ENCODE assay signal across 10 cellular contexts in genomic region chr12:45988259-45988658, GRCh38. TPM values are rescaled to one million over a fixed set of nuclear protein-coding genes. Genes with fewer than 3 reads are reported as not detected.
A peak's percentile ranks its signal among the peaks of the same experiment; 100 is the strongest.
DNase-seq lines count a peak whose midpoint lies in the region; ATAC-seq and TF ChIP-seq lines count a peak whose summit lies in the region.
"Had no signal": no experiment of that assay in that cellular context is flagged by ENCODE, and none has a peak within 500 bp of the region (broad histone marks: within the 10 kb centered on the region; RNA-seq: fewer than 3 reads in every experiment).

No MANE protein-coding gene starts in this region.

- H3K36me3 ChIP-seq in SK-N-SH (replicated peaks in 1 of 2; ENCODE audit: control insufficient read depth in 1 of 2, insufficient read depth in 2 of 2, low read length in 1 of 2) (peaks cover 19 to 22% of the 10 kb centered on the region in 2 experiments), OCI-LY3 (replicated peaks; ENCODE audit: low read depth, low read length) (peaks cover 30% of the 10 kb centered on the region), psoas muscle (ENCODE audit: insufficient read depth in 1 of 2, low read depth in 1 of 2) (peaks cover 0 to 7% of the 10 kb centered on the region in 2 donors)

- POLR2A ChIA-PET in SK-N-SH (lab: Yijun Ruan, JAX), result no interaction called here

- no peaks in the 10 kb centered on the region for H3K9me2 ChIP-seq in SK-N-SH

- H3K27me3 ChIP-seq in SK-N-SH (ENCODE audit: insufficient read depth), result no peaks in the 10 kb centered on the region
- no peaks in the 10 kb centered on the region for H3K27me3 ChIP-seq in OCI-LY3 (ENCODE audit: low read depth, low read length)
- no peaks in the 10 kb centered on the region for H3K27me3 ChIP-seq in psoas muscle (ENCODE audit: insufficient read depth in 3 of 3, low read length in 2 of 3)

- H2AFZ ChIP-seq in SK-N-SH (ENCODE audit: low read depth) (no peak overlapping the region), OCI-LY3 (ENCODE audit: low read depth, low read length) (no peak overlapping the region)

- CTCF ChIA-PET in SK-N-SH (lab: Yijun Ruan, JAX), result interaction anchor here (1.0 kb wide), 1 partner anchor 384 kb away, joined by 3 read pairs; no protein-coding TSS in a partner anchor

- no peak for TF ChIP-seq RAD21 in SK-N-SH (IDR thresholded peaks at IDR 0.05; ENCODE audit: low read length)

- H3K79me2 ChIP-seq in SK-N-SH (ENCODE audit: insufficient read depth), result peaks cover 71% of the 10 kb centered on the region
- H3K79me2 ChIP-seq in OCI-LY3 (ENCODE audit: low read length), result peaks cover 71% of the 10 kb centered on the region

- peak overlapping the region in 1 of 2 experiments; percentile 98; a peak in 1 of 4 replicates for H3K27ac ChIP-seq in SK-N-SH (ENCODE audit: low read depth in 2 of 2, low read length in 1 of 2)
- peak overlapping the region; percentile 96 for H3K27ac ChIP-seq in OCI-LY3 (ENCODE audit: low read length)
- peak overlapping the region; percentile 99 for H3K27ac ChIP-seq in psoas muscle

- TF ChIP-seq CTCF in SK-N-SH (IDR thresholded peaks at IDR 0.05) (no peak), OCI-LY3 (IDR thresholded peaks at IDR 0.05; ENCODE audit: low read depth, low read length) (no peak), epithelial cell of esophagus (IDR thresholded peaks at IDR 0.05; ENCODE audit: insufficient read depth, low read depth, low read length, missing control alignments) (no peak), psoas muscle (IDR thresholded peaks at IDR 0.05) (no peak)

- H3K9me3 ChIP-seq in SK-N-SH, result no peaks in the 10 kb centered on the region
- H3K9me3 ChIP-seq in OCI-LY3 (ENCODE audit: insufficient read depth, low read length), result peaks cover 11% of the 10 kb centered on the region; the same call in 1 of the 2 replicates
- no peaks in the 10 kb centered on the region for H3K9me3 ChIP-seq in psoas muscle

- no peak for TF ChIP-seq EP300 in SK-N-SH (IDR thresholded peaks at IDR 0.05; ENCODE audit: borderline replicate concordance in 1 of 2, low read depth in 1 of 2, low read length in 1 of 2)

- H3K4me3 ChIP-seq in SK-N-SH (ENCODE audit: low read depth in 2 of 2, low read length in 1 of 2) (peak overlapping the region; percentile 91 to 94; a peak in 3 of 4 replicates), OCI-LY3 (ENCODE audit: low read length) (peak overlapping the region; percentile 82), epithelial cell of esophagus (ENCODE audit: low read length) (peak overlapping the region; percentile 96), psoas muscle (peak overlapping the region; percentile 87)

- H3K4me1 ChIP-seq in SK-N-SH (ENCODE audit: control insufficient read depth in 1 of 2, insufficient read depth in 2 of 2, low read depth in 1 of 2, low read length in 1 of 2) (peaks cover 7 to 13% of the 10 kb centered on the region in 2 experiments; a peak in 3 of 4 replicates), OCI-LY3 (ENCODE audit: low read length) (peaks cover 53% of the 10 kb centered on the region), psoas muscle (peaks cover 52% of the 10 kb centered on the region)

- no peak for DNase-seq in SK-N-SH
- peak; percentile 56 for DNase-seq in epithelial cell of esophagus (ENCODE audit: low read depth)
- DNase-seq in psoas muscle, result no peak
- DNase-seq in mesenteric fat pad (ENCODE audit: low spot score), result no peak
- DNase-seq: ACHN, NCI-H1930 had no signal

- H4K20me1 ChIP-seq in SK-N-SH (ENCODE audit: insufficient read depth), result peaks cover 53% of the 10 kb centered on the region
- H4K20me1 ChIP-seq in OCI-LY3 (ENCODE audit: insufficient read depth, low read length), result peaks cover 50% of the 10 kb centered on the region

- ATAC-seq in SK-N-SH treated with all-trans-retinoic acid at 6 μM for 48 hours (no peak), psoas muscle (no peak), GM18868 (IDR thresholded peaks at IDR 0.05; ENCODE audit: unreplicated experiment) (no peak), HG03442 (IDR thresholded peaks at IDR 0.05; ENCODE audit: unreplicated experiment) (no peak)

- H3K4me2 ChIP-seq in SK-N-SH, result peak overlapping the region; percentile 94
- H3K4me2 ChIP-seq in OCI-LY3 (ENCODE audit: low read length), result peak overlapping the region; percentile 82

- peaks cover 15% of the 10 kb centered on the region for H3F3A ChIP-seq in SK-N-SH (replicated peaks; ENCODE audit: insufficient read depth)

- peak overlapping the region; percentile 99 for H3K9ac ChIP-seq in SK-N-SH
- peak overlapping the region; percentile 92 for H3K9ac ChIP-seq in OCI-LY3 (ENCODE audit: low read length)

- intact Hi-C loops in psoas muscle (cut with DNase I), result no loop called here

- 35% methylated on average over 3 of the region's 3 CpGs for WGBS in SK-N-SH (ENCODE audit: low lambda C conversion rate)
- WGBS in psoas muscle, 3 donors, result 35 to 43% (median 40%) methylated on average over 3 of the region's 3 CpGs

TF ChIP-seq in SK-N-SH, 30 proteins besides CTCF, POLR2A, EP300 and RAD21 (continues in another document):
- no peak for TF ChIP-seq MEF2A (IDR thresholded peaks at IDR 0.05; ENCODE audit: borderline replicate concordance, low read depth)
- no peak for TF ChIP-seq TEAD4 (IDR thresholded peaks at IDR 0.05; ENCODE audit: borderline replicate concordance, insufficient read depth)
- peak; percentile 53 for TF ChIP-seq TCF12 (IDR thresholded peaks at IDR 0.05)
- TF ChIP-seq JUND (IDR thresholded peaks at IDR 0.05), result peak; percentile 60; the same call in 1 of the 2 replicates
- TF ChIP-seq FOSL2 (IDR thresholded peaks at IDR 0.05; ENCODE audit: borderline replicate concordance, low read depth), result peak; percentile 80
- no peak for TF ChIP-seq GATA2 (CRISPR knock-in tag; IDR thresholded peaks at IDR 0.05)
- peak; percentile 57; the same call in 1 of the 2 replicates for TF ChIP-seq POLR2AphosphoS5 (IDR thresholded peaks at IDR 0.05; ENCODE audit: low read depth, low read length)

TF ChIP-seq in SK-N-SH treated with all-trans-retinoic acid at 6 μM for 48 hours, 23 proteins besides CTCF, POLR2A, EP300 and RAD21:
- TF ChIP-seq ZNF565 (CRISPR knock-in tag; conservative IDR thresholded peaks at IDR 0.05; ENCODE audit: low read depth) (no peak), ESRRG (CRISPR knock-in tag; IDR thresholded peaks at IDR 0.05) (no peak), POU6F1 (CRISPR knock-in tag; IDR thresholded peaks at IDR 0.05; ENCODE audit: borderline replicate concordance, low read depth) (no peak), ZFP30 (CRISPR knock-in tag; IDR thresholded peaks at IDR 0.05) (no peak), RARB (CRISPR knock-in tag; IDR thresholded peaks at IDR 0.05) (no peak), TSHZ2 (CRISPR knock-in tag; IDR thresholded peaks at IDR 0.05) (no peak), TOX (CRISPR knock-in tag; IDR thresholded peaks at IDR 0.05; ENCODE audit: borderline replicate concordance) (no peak)

RNA-seq across cellular contexts. Expression of gene SCAF11, which starts 2.1 kb away (rescaled TPM):
- 26.1 and 32.3 TPM in 2 replicates for polyA plus RNA-seq in SK-N-SH (2012; rRNA removed)
- polyA plus RNA-seq in SK-N-SH (2012; cell fraction: cytosol; rRNA removed), result 29.8 and 33.2 TPM in 2 replicates
- 34.5 and 54.7 TPM in 2 replicates for polyA plus RNA-seq in SK-N-SH (2012; cell fraction: nucleus; rRNA removed)
- 10 to 100 TPM; 63.5 to 90.0 (median 75.9) TPM for total RNA-seq in psoas muscle
- polyA plus RNA-seq in psoas muscle, result 10 to 100 TPM; 28.5 to 45.1 (median 29.9) TPM
- total RNA-seq in mesenteric fat pad, result 115 TPM
